In genomic region chrX:102345916-102346315, GRCh38 we compare ENCODE assay signal across 8 cellular contexts.
DNase-seq lines count a peak whose midpoint lies in the region; ATAC-seq, FAIRE-seq and TF ChIP-seq lines count a peak whose summit lies in the region.

No MANE protein-coding gene starts in this region.

- ATAC-seq in left cardiac atrium (no peak), HG02571 (IDR thresholded peaks at IDR 0.05; ENCODE audit: unreplicated experiment) (no peak), GM21526 (IDR thresholded peaks at IDR 0.05; ENCODE audit: low FRiP score, unreplicated experiment) (no peak), HG03175 (IDR thresholded peaks at IDR 0.05; ENCODE audit: unreplicated experiment) (no peak)

- FAIRE-seq in small intestine (lab: Jason Lieb, UNC): no peak

- no peak overlapping the region for H3K27ac ChIP-seq in small intestine (ENCODE audit: low read depth in 1 of 2, low read length in 1 of 2)

- no peaks in the 10 kb centered on the region for H3K9me3 ChIP-seq in small intestine (ENCODE audit: control insufficient read depth, low read depth)

- no peak overlapping the region for H3K4me3 ChIP-seq in small intestine (ENCODE audit: low read depth in 1 of 2, low read length in 2 of 2)

- peak; percentile 49 for TF ChIP-seq CTCF in GM10266 (IDR thresholded peaks at IDR 0.05; ENCODE audit: control insufficient read depth, insufficient read depth, low read depth, missing control alignments)

- no peaks in the 10 kb centered on the region for H3K36me3 ChIP-seq in small intestine (ENCODE audit: control insufficient read depth in 2 of 2, insufficient read depth in 2 of 2, low read length in 2 of 2)

- WGBS in small intestine, 3 donors: 26 to 31% (median 31%) methylated on average over 3 of the region's 3 CpGs

- peak; percentile 15 for DNase-seq in GM10266 (ENCODE audit: extremely low spot score)
- peak; percentile 2 for DNase-seq in NCI-H226
- DNase-seq in activated effector memory CD4-positive, alpha-beta T cell treated with anti-CD3 and anti-CD28 coated beads, Interleukin-2, amount 50 U/mL, for 16 hours: peak; percentile 86
- peak; percentile 61 for DNase-seq in left cardiac atrium
- DNase-seq in small intestine: peak; percentile 25

- no peaks in the 10 kb centered on the region for H3K27me3 ChIP-seq in small intestine (ENCODE audit: control insufficient read depth in 2 of 2, insufficient read depth in 2 of 2, low read length in 2 of 2)

- H3K4me1 ChIP-seq in small intestine (ENCODE audit: control insufficient read depth in 2 of 2, insufficient read depth in 1 of 2, low read depth in 1 of 2, low read length in 1 of 2): no peaks in the 10 kb centered on the region

- intact Hi-C loops in left cardiac atrium (cut with DNase I): no loop called here

Comparison
In these comparisons a context has a peak if more than half of its experiments do, and no peak if none do; other contexts are left out.
1. DNase-seq: peak in every context shown above with its lines; median percentile 86 in activated effector memory CD4-positive, alpha-beta T cell treated with anti-CD3 and anti-CD28 coated beads, Interleukin-2, amount 50 U/mL, for 16 hours; 61 in left cardiac atrium; 25 in small intestine; 15 in GM10266; 2 in NCI-H226.